15 cellular contexts compared by ENCODE assay signal in genomic region chr1:68725353-68725752, GRCh38.
DNase-seq lines count a peak whose midpoint lies in the region; ATAC-seq and TF ChIP-seq lines count a peak whose summit lies in the region.
"Had no signal": no experiment of that assay in that cellular context is flagged by ENCODE, and none has a peak within 500 bp of the region (broad histone marks: within the 10 kb centered on the region; RNA-seq: fewer than 3 reads in every experiment).

No MANE protein-coding gene starts in this region.

- no peaks in the 10 kb centered on the region for H3K27me3 ChIP-seq in breast epithelium
- no peaks in the 10 kb centered on the region for H3K27me3 ChIP-seq in SK-N-SH (ENCODE audit: insufficient read depth)
- no peaks in the 10 kb centered on the region for H3K27me3 ChIP-seq in left ventricle myocardium inferior (ENCODE audit: low read depth)
- H3K27me3 ChIP-seq in uterus: no peaks in the 10 kb centered on the region
- H3K27me3 ChIP-seq: upper lobe of left lung had no signal

- TF ChIP-seq RAD21 in SK-N-SH (IDR thresholded peaks at IDR 0.05; ENCODE audit: low read length): peak; percentile 15

- H3K4me3 ChIP-seq in breast epithelium (no peak overlapping the region), SK-N-SH (ENCODE audit: low read depth in 2 of 2, low read length in 1 of 2) (no peak overlapping the region), left ventricle myocardium inferior (no peak overlapping the region), uterus (no peak overlapping the region)
- H3K4me3 ChIP-seq: smooth muscle cell, upper lobe of left lung had no signal

- no peak overlapping the region for H2AFZ ChIP-seq in SK-N-SH (ENCODE audit: low read depth)

- no peaks in the 10 kb centered on the region for H4K20me1 ChIP-seq in SK-N-SH (ENCODE audit: insufficient read depth)

- POLR2A ChIA-PET in MCF 10A (lab: Yijun Ruan, JAX): no interaction called here
- POLR2A ChIA-PET in SK-N-SH (lab: Yijun Ruan, JAX): no interaction called here

- peak in 1 of 2 experiments; percentile 98; a peak in 2 of 4 replicates for TF ChIP-seq EP300 in SK-N-SH (IDR thresholded peaks at IDR 0.05; ENCODE audit: borderline replicate concordance in 1 of 2, low read depth in 1 of 2, low read length in 1 of 2)

- H3K9me3 Mint-ChIP-seq in MCF 10A (ENCODE audit: unreplicated experiment): no peaks in the 10 kb centered on the region

- DNase-seq in MCF 10A (ENCODE audit: unreplicated experiment) (peak; percentile 72), breast epithelium (ENCODE audit: low spot score in 2 of 2) (no peak), SK-N-SH (peak; percentile 73), left ventricle myocardium inferior (peak; percentile 77), uterus (peak; percentile 25 to 35), GDM1 (lab: John Stamatoyannopoulos, UW) (no peak)
- DNase-seq: activated CD4-positive, alpha-beta T cell treated with anti-CD3 and anti-CD28 coated beads, Interleukin-2, amount 10 ng/mL, durations not matched to agents 24 days and 14 days; immature natural killer cell; upper lobe of left lung had no signal

- no peak overlapping the region for H3K27ac Mint-ChIP-seq in MCF 10A (ENCODE audit: low read depth, unreplicated experiment)
- H3K27ac Mint-ChIP-seq: activated CD4-positive, alpha-beta T cell treated with anti-CD3 and anti-CD28 coated beads, Interleukin-2, amount 10 ng/mL, durations not matched to agents 24 days and 14 days; immature natural killer cell; natural killer cell treated with Interleukin-12 subunit alpha and Interleukin-12 subunit beta and Interleukin-15 and Interleukin-18, amount 100 ng/mL, for 72 hours had no signal

- TF ChIP-seq CTCF in MCF 10A (IDR thresholded peaks at IDR 0.05; ENCODE audit: unreplicated experiment) (no peak), breast epithelium (IDR thresholded peaks at IDR 0.05) (no peak), SK-N-SH (IDR thresholded peaks at IDR 0.05) (no peak), left ventricle myocardium inferior (IDR thresholded peaks at IDR 0.05; ENCODE audit: borderline replicate concordance) (no peak), uterus (IDR thresholded peaks at IDR 0.05) (no peak)

- no peak overlapping the region for H3K4me3 Mint-ChIP-seq in MCF 10A (ENCODE audit: unreplicated experiment)
- H3K4me3 Mint-ChIP-seq: activated CD4-positive, alpha-beta T cell treated with anti-CD3 and anti-CD28 coated beads, Interleukin-2, amount 10 ng/mL, durations not matched to agents 24 days and 14 days; immature natural killer cell; natural killer cell treated with Interleukin-12 subunit alpha and Interleukin-12 subunit beta and Interleukin-15 and Interleukin-18, amount 100 ng/mL, for 72 hours had no signal

- intact Hi-C loops in MCF 10A (cut with micrococcal nuclease) (no loop called here), breast epithelium (cut with DNase I; ENCODE audit: low total_unique reads) (no loop called here), left ventricle myocardium inferior (cut with micrococcal nuclease) (no loop called here), uterus (cut with DNase I; ENCODE audit: low total_unique reads) (no loop called here)

- H3K27ac ChIP-seq in breast epithelium (no peak overlapping the region), SK-N-SH (ENCODE audit: low read depth in 2 of 2, low read length in 1 of 2) (peak overlapping the region in 1 of 2 experiments; percentile 47; a peak in 1 of 4 replicates), left ventricle myocardium inferior (replicated peaks) (peak overlapping the region; percentile 58), uterus (no peak overlapping the region)
- H3K27ac ChIP-seq: KMS-11, upper lobe of left lung had no signal

- no peak overlapping the region for H3K4me2 ChIP-seq in SK-N-SH
- H3K4me2 ChIP-seq: KMS-11, smooth muscle cell had no signal

- H3K9me3 ChIP-seq in breast epithelium (no peaks in the 10 kb centered on the region), SK-N-SH (no peaks in the 10 kb centered on the region), left ventricle myocardium inferior (replicated peaks) (no peaks in the 10 kb centered on the region), uterus (no peaks in the 10 kb centered on the region)
- H3K9me3 ChIP-seq: upper lobe of left lung had no signal

- H3K4me1 ChIP-seq in breast epithelium (no peaks in the 10 kb centered on the region), SK-N-SH (ENCODE audit: control insufficient read depth in 1 of 2, insufficient read depth in 2 of 2, low read depth in 1 of 2, low read length in 1 of 2) (peaks cover 0 to 6% of the 10 kb centered on the region in 2 experiments; a peak in 2 of 4 replicates), left ventricle myocardium inferior (peaks cover 24% of the 10 kb centered on the region), uterus (no peaks in the 10 kb centered on the region)
- H3K4me1 ChIP-seq: upper lobe of left lung had no signal

- ATAC-seq in GM18873 (IDR thresholded peaks at IDR 0.05; ENCODE audit: low FRiP score, unreplicated experiment) (no peak), GM18858 (IDR thresholded peaks at IDR 0.05; ENCODE audit: unreplicated experiment) (no peak)
- ATAC-seq: esophagus mucosa; natural killer cell treated with Interleukin-12 subunit alpha and Interleukin-12 subunit beta and Interleukin-15 and Interleukin-18, amount 100 ng/mL, for 72 hours had no signal

- no TSS peak for BruUV-seq in MCF 10A (replicated peaks; lab: Mats Ljungman, UMichigan)

- peaks cover 3% of the 10 kb centered on the region; the same call in 1 of the 2 replicates for H3K9me2 ChIP-seq in SK-N-SH

- no peak for TF ChIP-seq POLR2A in breast epithelium (IDR thresholded peaks at IDR 0.05)
- no peak for TF ChIP-seq POLR2A in uterus (IDR thresholded peaks at IDR 0.05)

- H3K9ac ChIP-seq in SK-N-SH: no peak overlapping the region
- H3K9ac ChIP-seq: KMS-11 had no signal

- H3K36me3 ChIP-seq in breast epithelium (no peaks in the 10 kb centered on the region), SK-N-SH (replicated peaks in 1 of 2; ENCODE audit: control insufficient read depth in 1 of 2, insufficient read depth in 2 of 2, low read length in 1 of 2) (no peaks in the 10 kb centered on the region), left ventricle myocardium inferior (no peaks in the 10 kb centered on the region), uterus (no peaks in the 10 kb centered on the region)
- H3K36me3 ChIP-seq: upper lobe of left lung had no signal

- 0% methylated on average over 2 of the region's 2 CpGs for WGBS in SK-N-SH (ENCODE audit: low lambda C conversion rate)

- no peaks in the 10 kb centered on the region for H3K36me3 Mint-ChIP-seq in MCF 10A (ENCODE audit: insufficient read depth, unreplicated experiment)
- H3K36me3 Mint-ChIP-seq: natural killer cell treated with Interleukin-12 subunit alpha and Interleukin-12 subunit beta and Interleukin-15 and Interleukin-18, amount 100 ng/mL, for 72 hours had no signal

- CTCF ChIA-PET in MCF 10A (lab: Yijun Ruan, JAX): no interaction called here
- CTCF ChIA-PET in SK-N-SH (lab: Yijun Ruan, JAX): no interaction called here

- no peaks in the 10 kb centered on the region for H3K4me1 Mint-ChIP-seq in MCF 10A (ENCODE audit: insufficient read depth, unreplicated experiment)
- H3K4me1 Mint-ChIP-seq: activated CD4-positive, alpha-beta T cell treated with anti-CD3 and anti-CD28 coated beads, Interleukin-2, amount 10 ng/mL, durations not matched to agents 24 days and 14 days; immature natural killer cell had no signal

- no peaks in the 10 kb centered on the region for H3K79me2 ChIP-seq in SK-N-SH (ENCODE audit: insufficient read depth)

- H3F3A ChIP-seq in SK-N-SH (replicated peaks; ENCODE audit: insufficient read depth): no peaks in the 10 kb centered on the region

- peaks cover 12% of the 10 kb centered on the region for H3K27me3 Mint-ChIP-seq in MCF 10A (ENCODE audit: insufficient read depth, unreplicated experiment)
- H3K27me3 Mint-ChIP-seq: activated CD4-positive, alpha-beta T cell treated with anti-CD3 and anti-CD28 coated beads, Interleukin-2, amount 10 ng/mL, durations not matched to agents 24 days and 14 days; natural killer cell treated with Interleukin-12 subunit alpha and Interleukin-12 subunit beta and Interleukin-15 and Interleukin-18, amount 100 ng/mL, for 72 hours had no signal

TF ChIP-seq in SK-N-SH, 30 proteins besides CTCF, POLR2A, EP300 and RAD21 (continues in another document):
- TF ChIP-seq RXRA (IDR thresholded peaks at IDR 0.05; ENCODE audit: borderline replicate concordance, low read depth) (no peak), USF2 (IDR thresholded peaks at IDR 0.05; ENCODE audit: borderline replicate concordance, low read depth, low read length) (no peak), FOXJ3 (CRISPR knock-in tag; IDR thresholded peaks at IDR 0.05) (peak; percentile 100), POLR2AphosphoS5 (IDR thresholded peaks at IDR 0.05; ENCODE audit: low read depth, low read length) (peak; percentile 60; the same call in 1 of the 2 replicates), CHD2 (IDR thresholded peaks at IDR 0.05; ENCODE audit: low read length, partially characterized antibody) (peak; percentile 94), USF1 (IDR thresholded peaks at IDR 0.05; ENCODE audit: borderline replicate concordance, low read depth) (no peak), TEAD4 (IDR thresholded peaks at IDR 0.05; ENCODE audit: borderline replicate concordance, insufficient read depth) (0 out of 2 replicates have a peak, but pooled peaks have one; percentile 23), NFIC (IDR thresholded peaks at IDR 0.05; ENCODE audit: borderline replicate concordance) (peak; percentile 56; the same call in 1 of the 2 replicates)

Comparison
In these comparisons a context has a peak if more than half of its experiments do, and no peak if none do; other contexts are left out.
1. DNase-seq: peak in MCF 10A (single experiment), SK-N-SH (single experiment), left ventricle myocardium inferior (single experiment) and uterus (2 of 2); none in breast epithelium (0 of 2) and GDM1 (single experiment).